In the genomic region with DNA sequence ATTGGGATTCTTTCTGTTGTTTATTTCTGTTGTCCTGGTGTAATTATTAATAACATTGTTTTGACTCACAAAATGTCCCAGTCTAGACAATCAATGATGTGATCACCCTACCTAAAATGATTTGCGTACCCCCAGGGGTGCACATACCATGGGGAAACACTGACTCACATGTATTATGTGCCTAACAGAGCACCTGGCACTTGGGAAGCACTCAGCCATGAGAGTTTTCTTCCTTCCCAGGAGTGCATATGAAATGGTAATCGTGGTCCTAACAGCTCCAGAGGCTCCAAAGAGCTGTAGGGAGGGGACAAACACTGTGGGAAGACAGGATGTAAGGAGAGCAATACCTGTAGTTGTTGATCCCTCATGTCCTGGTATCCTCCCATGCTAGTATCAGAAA, we compare ENCODE assay signal across 1 cellular context.
TF ChIP-seq lines count a peak whose summit lies in the region.

No MANE protein-coding gene starts in this region.

TF ChIP-seq in IMR-90, 13 proteins besides CTCF, POLR2A, EP300 and RAD21:
- no peak for TF ChIP-seq MAZ (IDR thresholded peaks at IDR 0.05; ENCODE audit: borderline replicate concordance, low read depth, low read length)
